In the genomic region with DNA sequence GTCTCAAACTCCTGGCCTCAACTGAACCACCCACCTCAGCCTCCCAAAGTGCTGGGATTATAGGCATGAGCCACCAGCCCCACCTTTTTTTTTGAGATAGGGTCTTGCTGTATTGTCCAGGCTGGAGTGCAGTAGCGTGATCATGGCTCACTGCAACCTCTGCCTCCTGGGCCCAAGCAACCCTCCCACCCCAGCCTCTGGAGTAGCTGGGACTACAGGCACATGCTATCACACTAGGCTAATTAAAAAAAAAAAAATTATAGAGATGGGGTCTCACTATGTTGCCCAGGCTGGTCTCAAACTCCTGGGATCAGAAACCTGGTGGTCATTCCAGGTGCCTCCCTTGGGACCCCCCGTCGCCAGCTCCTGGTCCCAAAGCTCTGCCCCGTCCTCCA, we compare ENCODE assay signal across 11 cellular contexts. TPM values are rescaled to one million over a fixed set of nuclear protein-coding genes. Genes with fewer than 3 reads are reported as not detected.
DNase-seq lines count a peak whose midpoint lies in the region; ATAC-seq and TF ChIP-seq lines count a peak whose summit lies in the region.
"Had no signal": no experiment of that assay in that cellular context is flagged by ENCODE, and none has a peak within 500 bp of the region (broad histone marks: within the 10 kb centered on the region; RNA-seq: fewer than 3 reads in every experiment).

No MANE protein-coding gene starts in this region.

- CTCF ChIA-PET in MCF 10A (lab: Yijun Ruan, JAX), result interaction anchor here (0.6 to 1.2 kb wide), 5 partner anchors 9 to 132 kb away, joined by 3 read pairs; no protein-coding TSS in a partner anchor

- no peak overlapping the region for H3K18ac ChIP-seq in H9 (ENCODE audit: insufficient read length, low read depth, low read length)

- H3K79me1 ChIP-seq in H9 (ENCODE audit: insufficient read depth, low read depth, low read length, poor library complexity, severe bottlenecking), result peaks cover 8% of the 10 kb centered on the region

- no peak overlapping the region for H3K23ac ChIP-seq in H9 (ENCODE audit: insufficient read length, low read depth, low read length)

- WGBS in H9 (ENCODE audit: extremely low coverage, insufficient read length, low lambda C conversion rate), result no CpG with 5 or more reads among the region's 4 CpGs
- WGBS in lung, 2 donors, result 91 to 98% methylated on average over 4 of the region's 4 CpGs

- no peak overlapping the region for H3K9ac ChIP-seq in H9 (ENCODE audit: extremely low read depth, insufficient read length, low read length)

- no peaks in the 10 kb centered on the region for H3K27me3 Mint-ChIP-seq in H9 (ENCODE audit: low read depth)
- H3K27me3 Mint-ChIP-seq in MCF 10A (ENCODE audit: insufficient read depth, unreplicated experiment), result no peaks in the 10 kb centered on the region

- no peak for ATAC-seq in lung (ENCODE audit: insufficient read depth, low FRiP score)
- no peak for ATAC-seq in GM19035 (IDR thresholded peaks at IDR 0.05; ENCODE audit: unreplicated experiment)

- TSS peak; percentile 17 for BruUV-seq in MCF 10A (replicated peaks; lab: Mats Ljungman, UMichigan)

- no peak overlapping the region for H4K91ac ChIP-seq in H9 (ENCODE audit: insufficient read length, low read depth, low read length)

- H3K36me3 Mint-ChIP-seq in H9 (ENCODE audit: insufficient read depth in 1 of 3, low read depth in 3 of 3), result peaks cover 0 to 4% (median 0%) of the 10 kb centered on the region in 3 experiments; a peak in 2 of 7 replicates
- H3K36me3 Mint-ChIP-seq in MCF 10A (ENCODE audit: insufficient read depth, unreplicated experiment), result peaks cover 6% of the 10 kb centered on the region
- H3K36me3 Mint-ChIP-seq: CD4-positive, alpha-beta memory T cell had no signal

- H3K9me3 Mint-ChIP-seq in H9 (no peaks in the 10 kb centered on the region), MCF 10A (ENCODE audit: unreplicated experiment) (no peaks in the 10 kb centered on the region)
- H3K9me3 Mint-ChIP-seq: CD4-positive, alpha-beta memory T cell had no signal

- no peak overlapping the region for H2BK12ac ChIP-seq in H9 (ENCODE audit: insufficient read length, low read depth, low read length)

- H4K5ac ChIP-seq in H9 (ENCODE audit: insufficient read length, low read depth, low read length), result no peak overlapping the region

- no peak overlapping the region for H2AK5ac ChIP-seq in H9 (ENCODE audit: insufficient read length, low read length)

- no peak overlapping the region for H3K4me2 ChIP-seq in H9 (ENCODE audit: insufficient read depth, insufficient read length, low read length)

- no peak for DNase-seq in H9
- no peak for DNase-seq in MCF 10A (ENCODE audit: unreplicated experiment)
- no peak for DNase-seq in lung (ENCODE audit: low spot score)
- DNase-seq in activated CD4-positive, CD25-positive, alpha-beta regulatory T cell (lab: John Stamatoyannopoulos, UW), result no peak
- no peak for DNase-seq in GDM1 (lab: John Stamatoyannopoulos, UW)
- DNase-seq in DMS53 treated with DMSO at 0.1 percent for 48 hours (lab: John Stamatoyannopoulos, UW; ENCODE audit: unreplicated experiment), result no peak
- DNase-seq: activated naive CD4-positive, alpha-beta T cell; CD4-positive, alpha-beta memory T cell; NCI-H146 had no signal

- no peak overlapping the region for H3K56ac ChIP-seq in H9 (ENCODE audit: insufficient read length, low read depth, low read length)

- H4K20me1 ChIP-seq in H9 (ENCODE audit: control insufficient read depth, insufficient read depth, insufficient read length), result no peaks in the 10 kb centered on the region

- intact Hi-C loops in MCF 10A (cut with micrococcal nuclease), result loop anchor here (5.0 kb wide), 1 partner anchor 179 kb away; a partner anchor contains a TSS

- H3K14ac ChIP-seq in H9 (ENCODE audit: insufficient read depth, low read length), result 0 out of 2 replicates have a peak overlapping the region, but pooled peaks have one; percentile 19

- H3K79me2 ChIP-seq in H9 (ENCODE audit: insufficient read depth, low read length), result peaks cover 2% of the 10 kb centered on the region

- POLR2A ChIA-PET in MCF 10A (lab: Yijun Ruan, JAX), result interaction anchor here (0.6 to 7.9 kb wide), 20 partner anchors 8 to 1923 kb away, joined by 3 to 101 read pairs (median 4); a partner anchor contains a TSS

- H2BK5ac ChIP-seq in H9 (ENCODE audit: insufficient read length, low read length), result no peak overlapping the region

- peak overlapping the region in 2 of 3 experiments; percentile 41 to 68; a peak in 1 of 7 replicates for H3K27ac Mint-ChIP-seq in H9
- H3K27ac Mint-ChIP-seq in MCF 10A (ENCODE audit: low read depth, unreplicated experiment), result peak overlapping the region; percentile 98

- peaks cover 4% of the 10 kb centered on the region; the same call in 1 of the 2 replicates for H3K4me1 ChIP-seq in H9 (ENCODE audit: insufficient read depth, low read length)
- H3K4me1 ChIP-seq in lung (ENCODE audit: control insufficient read depth in 2 of 2, insufficient read depth in 2 of 2, low read length in 2 of 2), result peaks cover 7 to 15% of the 10 kb centered on the region in 2 donors

- H3K4me3 Mint-ChIP-seq in H9, result no peak overlapping the region
- H3K4me3 Mint-ChIP-seq in MCF 10A (ENCODE audit: unreplicated experiment), result peak overlapping the region; percentile 72
- H3K4me3 Mint-ChIP-seq: CD4-positive, alpha-beta memory T cell had no signal

- no peak overlapping the region for H4K8ac ChIP-seq in H9 (replicated peaks; ENCODE audit: insufficient read length, low read depth, low read length)

- H3K23me2 ChIP-seq in H9 (ENCODE audit: insufficient read length, low read depth, low read length, poor library complexity, severe bottlenecking), result peaks cover 3% of the 10 kb centered on the region

- H2BK120ac ChIP-seq in H9 (ENCODE audit: low read depth, low read length, poor library complexity, severe bottlenecking), result no peak overlapping the region

- H2AFZ ChIP-seq in H9 (ENCODE audit: low read length), result no peak overlapping the region

- H3K27ac ChIP-seq in H9 (ENCODE audit: insufficient read length, low read depth, low read length), result no peak overlapping the region
- H3K27ac ChIP-seq in lung (ENCODE audit: low read depth in 1 of 2, low read length in 1 of 2), result peak overlapping the region; percentile 99
- peak overlapping the region; percentile 44 for H3K27ac ChIP-seq in temporal lobe (ENCODE audit: low read depth, low read length)

- no peak overlapping the region for H3K4ac ChIP-seq in H9 (ENCODE audit: low read depth, low read length)

- H2BK15ac ChIP-seq in H9 (ENCODE audit: low read depth, low read length), result no peak overlapping the region

- H2BK20ac ChIP-seq in H9 (ENCODE audit: low read depth, low read length, poor library complexity, severe bottlenecking), result no peak overlapping the region

- H3K9me3 ChIP-seq in H9 (ENCODE audit: control insufficient read depth, low read depth, low read length) (no peaks in the 10 kb centered on the region), lung (ENCODE audit: control insufficient read depth in 2 of 2, insufficient read depth in 1 of 2, low read length in 1 of 2) (no peaks in the 10 kb centered on the region)

- no peak for TF ChIP-seq CTCF in H9 (conservative IDR thresholded peaks at IDR 0.05)
- TF ChIP-seq CTCF in MCF 10A (IDR thresholded peaks at IDR 0.05; ENCODE audit: unreplicated experiment), result no peak
- no peak for TF ChIP-seq CTCF in lung (IDR thresholded peaks at IDR 0.05; ENCODE audit: control extremely low read depth, extremely low read depth)

- H3K36me3 ChIP-seq in lung (ENCODE audit: control insufficient read depth in 2 of 2, insufficient read depth in 2 of 2, low read length in 2 of 2), result no peaks in the 10 kb centered on the region

- H3K4me1 Mint-ChIP-seq in H9 (peaks cover 27 to 40% of the 10 kb centered on the region in 2 experiments), MCF 10A (ENCODE audit: insufficient read depth, unreplicated experiment) (peaks cover 66% of the 10 kb centered on the region)

- no peak overlapping the region for H3K4me3 ChIP-seq in lung

- H3K27me3 ChIP-seq in H9 (ENCODE audit: insufficient read depth, low read length) (no peaks in the 10 kb centered on the region), lung (ENCODE audit: control insufficient read depth, insufficient read depth) (no peaks in the 10 kb centered on the region)

- no peak overlapping the region for H3T11ph ChIP-seq in H9 (ENCODE audit: low read length)

RNA-seq across cellular contexts. Expression of a gene that starts 25.0 kb away (rescaled TPM):
- total RNA-seq in H9 (2021) (34.3 and 39.9 TPM in 2 replicates), MCF 10A (2022) (77.6 and 83.1 TPM in 2 replicates), lung (10 to 100 TPM; 14.4 to 24.1 TPM), temporal lobe (12.3 TPM)
- 10 to 100 TPM in 1 of 2 donors, 1 to 10 TPM in 1; 9.3 to 20.0 TPM for polyA plus RNA-seq in lung
